25 cellular contexts compared by ENCODE assay signal in genomic region chr7:79245623-79246249, GRCh38.
DNase-seq lines count a peak whose midpoint lies in the region; ATAC-seq and TF ChIP-seq lines count a peak whose summit lies in the region.
"Had no signal": no experiment of that assay in that cellular context is flagged by ENCODE, and none has a peak within 500 bp of the region (broad histone marks: within the 10 kb centered on the region; RNA-seq: fewer than 3 reads in every experiment).

No MANE protein-coding gene starts in this region.

- H3K27me3 ChIP-seq in BE2C = no peaks in the 10 kb centered on the region
- H3K27me3 ChIP-seq in RWPE2 (ENCODE audit: insufficient read depth, poor library complexity, severe bottlenecking) = no peaks in the 10 kb centered on the region
- H3K27me3 ChIP-seq in prostate gland (replicated peaks; ENCODE audit: insufficient read depth) = no peaks in the 10 kb centered on the region
- no peaks in the 10 kb centered on the region for H3K27me3 ChIP-seq in heart left ventricle
- H3K27me3 ChIP-seq: esophagus squamous epithelium, gastroesophageal sphincter, Peyer's patch had no signal

- intact Hi-C loops in prostate gland (cut with DNase I) = no loop called here
- intact Hi-C loops in heart left ventricle (cut with DNase I) = no loop called here

- ATAC-seq in RWPE2 (ENCODE audit: low read depth) (no peak), HG03457 (IDR thresholded peaks at IDR 0.05; ENCODE audit: unreplicated experiment) (no peak), heart left ventricle (no peak)
- ATAC-seq: gastroesophageal sphincter; stimulated activated naive B cell treated with anti-CD40 and anti-IgM and Interleukin-4, amounts not matched to agents 10 μg/mL and 1 μg/mL and 100 μg/mL, for 72 hours had no signal

- H3K9me3 ChIP-seq in BE2C (no peaks in the 10 kb centered on the region), RWPE2 (ENCODE audit: severe bottlenecking) (no peaks in the 10 kb centered on the region), prostate gland (no peaks in the 10 kb centered on the region), heart left ventricle (peaks cover 0 to 3% (median 0%) of the 10 kb centered on the region in 12 donors)
- H3K9me3 ChIP-seq: gastroesophageal sphincter, Peyer's patch, thoracic aorta had no signal

- no peak for DNase-seq in BE2C
- DNase-seq in HFF-Myc (ENCODE audit: extremely low read depth, low read depth) = no peak
- no peak for DNase-seq in RWPE2 (ENCODE audit: low spot score)
- peak; percentile 9 for DNase-seq in iPS DF 19.7 (ENCODE audit: low read depth, low spot score)
- DNase-seq in HT-29 (ENCODE audit: low spot score) = no peak
- no peak for DNase-seq in prostate gland (ENCODE audit: low spot score)
- DNase-seq in heart left ventricle = no peak
- DNase-seq: activated CD4-positive, alpha-beta T cell treated with anti-CD3 and anti-CD28 coated beads, Interleukin-2, amount 50 U/mL, for 4 hours; activated CD8-positive, alpha-beta memory T cell treated with anti-CD3 and anti-CD28 coated beads, Interleukin-2, amount 50 U/mL, for 48 hours; activated effector memory CD4-positive, alpha-beta T cell treated with anti-CD3 and anti-CD28 coated beads, Interleukin-2, amount 50 U/mL, for 16 hours; CD4-positive, CD25-positive, alpha-beta regulatory T cell; DMS153; esophagus squamous epithelium; GF-D8; kidney glomerular epithelial cell; NCI-H1436; NCI-H2171 treated with DMSO at 0.1 percent for 48 hours; occipital lobe; Peyer's patch; stimulated activated naive B cell treated with anti-CD40 and anti-IgM and Interleukin-4, amounts not matched to agents 10 μg/mL and 1 μg/mL and 100 μg/mL, for 72 hours had no signal

- H3K36me3 ChIP-seq in BE2C = no peaks in the 10 kb centered on the region
- no peaks in the 10 kb centered on the region for H3K36me3 ChIP-seq in RWPE2 (ENCODE audit: low read depth)
- H3K36me3 ChIP-seq in prostate gland = no peaks in the 10 kb centered on the region
- H3K36me3 ChIP-seq in heart left ventricle = no peaks in the 10 kb centered on the region
- H3K36me3 ChIP-seq: esophagus squamous epithelium, gastroesophageal sphincter, Peyer's patch, thoracic aorta had no signal

- H3K27ac ChIP-seq in RWPE2 (ENCODE audit: poor library complexity, severe bottlenecking) (no peak overlapping the region), prostate gland (no peak overlapping the region), heart left ventricle (no peak overlapping the region)
- H3K27ac ChIP-seq: coronary artery, esophagus squamous epithelium, gastroesophageal sphincter, Peyer's patch, thoracic aorta had no signal

- TF ChIP-seq CTCF in BE2C (IDR thresholded peaks at IDR 0.05; ENCODE audit: low read depth, low read length) (peak; percentile 16; the same call in 1 of the 2 replicates), HFF-Myc (IDR thresholded peaks at IDR 0.05; ENCODE audit: low read depth, low read length, missing control alignments) (peak; percentile 7), RWPE2 (IDR thresholded peaks at IDR 0.05; ENCODE audit: poor library complexity, severe bottlenecking) (peak; percentile 11), prostate gland (IDR thresholded peaks at IDR 0.05) (no peak), heart left ventricle (IDR thresholded peaks at IDR 0.05) (no peak)

- no peak overlapping the region for H3K4me3 ChIP-seq in BE2C (ENCODE audit: low read depth, low read length)
- H3K4me3 ChIP-seq in HFF-Myc (replicated peaks; ENCODE audit: low read depth, low read length) = no peak overlapping the region
- H3K4me3 ChIP-seq in RWPE2 (ENCODE audit: severe bottlenecking) = no peak overlapping the region
- no peak overlapping the region for H3K4me3 ChIP-seq in prostate gland
- H3K4me3 ChIP-seq in heart left ventricle = no peak overlapping the region
- H3K4me3 ChIP-seq: coronary artery, esophagus squamous epithelium, gastroesophageal sphincter, Peyer's patch, smooth muscle cell, thoracic aorta had no signal

- WGBS in prostate gland = 76% methylated on average over 4 of the region's 4 CpGs
- WGBS in heart left ventricle, 4 donors = 76 to 82% (median 79%) methylated on average over 4 of the region's 4 CpGs

- TF ChIP-seq POLR2A in prostate gland (IDR thresholded peaks at IDR 0.05) = no peak
- no peak for TF ChIP-seq POLR2A in heart left ventricle (IDR thresholded peaks at IDR 0.05)

- no peaks in the 10 kb centered on the region for H3K4me1 ChIP-seq in BE2C
- no peaks in the 10 kb centered on the region for H3K4me1 ChIP-seq in RWPE2 (ENCODE audit: insufficient read depth, poor library complexity, severe bottlenecking)
- H3K4me1 ChIP-seq in prostate gland (replicated peaks) = no peaks in the 10 kb centered on the region
- peaks cover 0 to 2% (median 0%) of the 10 kb centered on the region in 12 donors for H3K4me1 ChIP-seq in heart left ventricle
- H3K4me1 ChIP-seq: esophagus squamous epithelium, gastroesophageal sphincter, Peyer's patch had no signal

Comparison
In these comparisons a context has a peak if more than half of its experiments do, and no peak if none do; other contexts are left out.
1. CTCF ChIP-seq: peak in BE2C (single experiment), HFF-Myc (single experiment) and RWPE2 (single experiment); none in prostate gland (0 of 4) and heart left ventricle (0 of 12).